Comparison of ENCODE assay signal across 14 cellular contexts in genomic region chr7:94250984-94251383, GRCh38.
DNase-seq lines count a peak whose midpoint lies in the region; ATAC-seq, FAIRE-seq and TF ChIP-seq lines count a peak whose summit lies in the region.
"Had no signal": no experiment of that assay in that cellular context is flagged by ENCODE, and none has a peak within 500 bp of the region (broad histone marks: within the 10 kb centered on the region; RNA-seq: fewer than 3 reads in every experiment).

No MANE protein-coding gene starts in this region.

- H3K9me3 ChIP-seq in A673 (ENCODE audit: low read depth, low read length, poor library complexity, severe bottlenecking), result no peaks in the 10 kb centered on the region
- H3K9me3 ChIP-seq in K562 (replicated peaks; ENCODE audit: control insufficient read depth, insufficient read depth, low read depth, low read length), result no peaks in the 10 kb centered on the region

- intact Hi-C loops in A673 (cut with micrococcal nuclease; ENCODE audit: unreplicated experiment), result no loop called here
- intact Hi-C loops in K562 (cut with micrococcal nuclease), result no loop called here

- H3K36me3 ChIP-seq in A673 (ENCODE audit: insufficient read depth, low read length, poor library complexity, severe bottlenecking) (no peaks in the 10 kb centered on the region), K562 (ENCODE audit: control insufficient read depth, insufficient read depth, low read length) (no peaks in the 10 kb centered on the region), mesendoderm (ENCODE audit: control insufficient read depth, insufficient read depth, low read length) (no peaks in the 10 kb centered on the region)

- no peak overlapping the region for H2BK5ac ChIP-seq in mesendoderm (ENCODE audit: low read length)

- in situ Hi-C loops in K562 (cut with MboI), result no loop called here

- BruUV-seq in A673 (replicated peaks; lab: Mats Ljungman, UMichigan) (no TSS peak), K562 (replicated peaks; lab: Mats Ljungman, UMichigan) (no TSS peak)

- no peaks in the 10 kb centered on the region for H3K9me1 ChIP-seq in K562 (ENCODE audit: control insufficient read depth, insufficient read depth, low read length)

- 0% methylated on average over 1 of the region's 1 CpG for WGBS in K562 (ENCODE audit: insufficient coverage, low coverage, missing lambda C conversion rate)
- no CpG with 5 or more reads among the region's 1 CpG for WGBS in mesendoderm (ENCODE audit: extremely low coverage, insufficient coverage, low lambda C conversion rate)

- no peak overlapping the region for H2BK15ac ChIP-seq in mesendoderm (replicated peaks; ENCODE audit: low read depth)

- H3K4me2 ChIP-seq in K562 (ENCODE audit: insufficient read depth, low read length) (no peak overlapping the region), mesendoderm (ENCODE audit: low read length) (no peak overlapping the region)

- no peak overlapping the region for H4K8ac ChIP-seq in mesendoderm (ENCODE audit: low read depth, low read length)

- no peak for TF ChIP-seq RAD21 in K562 (CRISPR knock-in tag; conservative IDR thresholded peaks at IDR 0.05 in 1 of 2, IDR thresholded peaks at IDR 0.05 in 1 of 2)

- TF ChIP-seq POLR2A in K562 (conservative IDR thresholded peaks at IDR 0.05), result no peak

- H3K4me3 ChIP-seq in A673 (ENCODE audit: low read depth, low read length, poor library complexity, severe bottlenecking) (no peak overlapping the region), K562 (no peak overlapping the region), mesendoderm (ENCODE audit: low read length) (no peak overlapping the region)

- FAIRE-seq in K562 (lab: Jason Lieb, UNC), result no peak

- H3K79me1 ChIP-seq in mesendoderm (ENCODE audit: low read length), result no peaks in the 10 kb centered on the region

- H2AK5ac ChIP-seq in mesendoderm (ENCODE audit: low read length), result no peak overlapping the region

- peak; percentile 22 for DNase-seq in A673 (ENCODE audit: low spot score)
- peak; percentile 63 for DNase-seq in DMS 273 (lab: John Stamatoyannopoulos, UW; ENCODE audit: unreplicated experiment)
- DNase-seq in NCI-H69 (lab: John Stamatoyannopoulos, UW), result peak; percentile 79
- no peak for DNase-seq in K562 (ENCODE audit: extremely low read depth in 1 of 4, low spot score in 3 of 4)
- no peak for DNase-seq in mesendoderm
- DNase-seq: CD8-positive, alpha-beta T cell; H7; NCI-H146; NCI-H2107; NCI-H526; RPMI8226; T-helper 9 cell had no signal

- no peak overlapping the region for H3K56ac ChIP-seq in mesendoderm (ENCODE audit: low read length)

- H3K79me2 ChIP-seq in K562 (ENCODE audit: control insufficient read depth, insufficient read depth, low read length), result no peaks in the 10 kb centered on the region
- H3K79me2 ChIP-seq in mesendoderm (ENCODE audit: control insufficient read depth, insufficient read depth, low read length), result no peaks in the 10 kb centered on the region

- H3K27ac ChIP-seq in A673 (ENCODE audit: low read depth, low read length, poor library complexity, severe bottlenecking), result no peak overlapping the region
- H3K27ac ChIP-seq in K562 (ENCODE audit: extremely low read depth, low read depth, low read length), result no peak overlapping the region
- H3K27ac ChIP-seq in mesendoderm (ENCODE audit: low read depth, low read length), result no peak overlapping the region

- H2AFZ ChIP-seq in K562 (ENCODE audit: low read depth, low read length), result no peak overlapping the region

- POLR2A ChIA-PET in A673 (lab: Charles Lee; ENCODE audit: low non-redundant PET) (no interaction called here), K562 (lab: Yijun Ruan, JAX) (no interaction called here)

- H3K27me3 ChIP-seq in A673 (replicated peaks; ENCODE audit: insufficient read depth, low read depth, low read length, poor library complexity) (no peaks in the 10 kb centered on the region), K562 (ENCODE audit: control insufficient read depth in 2 of 2, insufficient read depth in 2 of 2, low read length in 2 of 2) (no peaks in the 10 kb centered on the region), mesendoderm (ENCODE audit: insufficient read depth, low read length, poor library complexity) (no peaks in the 10 kb centered on the region)

- TF ChIP-seq EP300 in K562 (IDR thresholded peaks at IDR 0.05; ENCODE audit: low read length), result no peak

- H3K9ac ChIP-seq in K562 (ENCODE audit: insufficient read depth in 1 of 2, low read depth in 2 of 2, low read length in 2 of 2) (no peak overlapping the region), mesendoderm (ENCODE audit: low read length) (no peak overlapping the region)

- CTCF ChIA-PET in A673 (lab: Charles Lee) (no interaction called here), K562 (lab: Yijun Ruan, JAX; ENCODE audit: low intra/inter-chr PET ratio) (no interaction called here)

- ATAC-seq in K562 (no peak), GM21786 (IDR thresholded peaks at IDR 0.05; ENCODE audit: unreplicated experiment) (no peak), GM21360 (IDR thresholded peaks at IDR 0.05; ENCODE audit: unreplicated experiment) (no peak)
- ATAC-seq: CD8-positive, alpha-beta T cell had no signal

- H4K20me1 ChIP-seq in K562 (replicated peaks; ENCODE audit: control insufficient read depth, insufficient read depth, low read length), result no peaks in the 10 kb centered on the region

- no peak overlapping the region for H3K4ac ChIP-seq in mesendoderm (ENCODE audit: low read depth, low read length)

- H2BK120ac ChIP-seq in mesendoderm (ENCODE audit: low read depth, low read length), result no peak overlapping the region

- no peak overlapping the region for H4K5ac ChIP-seq in mesendoderm (ENCODE audit: low read length)

- TF ChIP-seq CTCF in A673 (conservative IDR thresholded peaks at IDR 0.05; ENCODE audit: low read depth, low read length), result no peak
- TF ChIP-seq CTCF in K562 (IDR thresholded peaks at IDR 0.05 in 2 of 3, conservative IDR thresholded peaks at IDR 0.05 in 1 of 3; ENCODE audit: insufficient read depth in 2 of 3, low read depth in 1 of 3, low read length in 3 of 3), result no peak

- H3K4me1 ChIP-seq in A673 (ENCODE audit: insufficient read depth, low read length, poor library complexity, severe bottlenecking) (peaks cover 19% of the 10 kb centered on the region), K562 (replicated peaks in 1 of 2; ENCODE audit: control insufficient read depth in 2 of 2, insufficient read depth in 2 of 2, low read length in 2 of 2) (no peaks in the 10 kb centered on the region), mesendoderm (ENCODE audit: control insufficient read depth, low read depth, low read length) (no peaks in the 10 kb centered on the region)

- no peak overlapping the region for H3K18ac ChIP-seq in mesendoderm (ENCODE audit: low read length)

- H3K23ac ChIP-seq in mesendoderm (ENCODE audit: low read length), result no peak overlapping the region

TF ChIP-seq in K562, 482 proteins besides CTCF, POLR2A, EP300 and RAD21:
- TF ChIP-seq CEBPB (tag; IDR thresholded peaks at IDR 0.05) (peak; percentile 31; the same call in 1 of the 2 replicates), TOE1 (IDR thresholded peaks at IDR 0.05; ENCODE audit: borderline replicate concordance) (no peak), TOE1 (CRISPR knock-in tag; IDR thresholded peaks at IDR 0.05; ENCODE audit: borderline replicate concordance, low read depth) (no peak), MEIS2 (IDR thresholded peaks at IDR 0.05; ENCODE audit: partially characterized antibody) (no peak), NFIC (IDR thresholded peaks at IDR 0.05) (peak; percentile 89)

Comparison
In these comparisons a context has a peak if more than half of its experiments do, and no peak if none do; other contexts are left out.
1. DNase-seq: peak in A673 (single experiment), DMS 273 (single experiment) and NCI-H69 (single experiment); none in K562 (0 of 4) and mesendoderm (single experiment).